In genomic region chr2:231781798-231782726, GRCh38 we compare ENCODE assay signal across 8 cellular contexts. TPM values are rescaled to one million over a fixed set of nuclear protein-coding genes. Genes with fewer than 3 reads are reported as not detected.
DNase-seq lines count a peak whose midpoint lies in the region; ATAC-seq, FAIRE-seq and TF ChIP-seq lines count a peak whose summit lies in the region.

No MANE protein-coding gene starts in this region.

- H3K27me3 ChIP-seq in K562 (ENCODE audit: control insufficient read depth in 2 of 2, insufficient read depth in 2 of 2, low read length in 2 of 2) (no peaks in the 10 kb centered on the region), iPS-20b (ENCODE audit: insufficient read depth, low read length) (peaks cover 14% of the 10 kb centered on the region), spleen (replicated peaks in 1 of 7) (no peaks in the 10 kb centered on the region)

- peak overlapping the region; percentile 99 for H3K4me3 Mint-ChIP-seq in activated CD4-positive, alpha-beta T cell treated with anti-CD3 and anti-CD28 coated beads, Interleukin-2, amount 10 ng/mL, durations not matched to agents 24 days and 14 days

- H3K79me2 ChIP-seq in K562 (ENCODE audit: control insufficient read depth, insufficient read depth, low read length) = peaks cover 8% of the 10 kb centered on the region

- H3K27ac ChIP-seq in K562 (ENCODE audit: extremely low read depth, low read depth, low read length) (no peak overlapping the region; the same call in 2 of the 3 replicates), iPS-20b (ENCODE audit: low read length) (no peak overlapping the region), spleen (peak overlapping the region; percentile 71 to 92 (median 88))

- H3K36me3 ChIP-seq in K562 (ENCODE audit: control insufficient read depth, insufficient read depth, low read length) = no peaks in the 10 kb centered on the region
- no peaks in the 10 kb centered on the region for H3K36me3 ChIP-seq in iPS-20b (ENCODE audit: insufficient read depth, low read depth, low read length)
- no peaks in the 10 kb centered on the region for H3K36me3 ChIP-seq in spleen

- peak overlapping the region; percentile 83 for H3K4me2 ChIP-seq in K562 (ENCODE audit: insufficient read depth, low read length)

- peak overlapping the region; percentile 98 for H2AFZ ChIP-seq in K562 (ENCODE audit: low read depth, low read length)

- TF ChIP-seq POLR2A in K562 (conservative IDR thresholded peaks at IDR 0.05) (no peak), spleen (IDR thresholded peaks at IDR 0.05) (no peak)

- peaks cover 58% of the 10 kb centered on the region for H3K4me1 Mint-ChIP-seq in activated CD4-positive, alpha-beta T cell treated with anti-CD3 and anti-CD28 coated beads, Interleukin-2, amount 10 ng/mL, durations not matched to agents 24 days and 14 days

- H3K27me3 Mint-ChIP-seq in activated CD4-positive, alpha-beta T cell treated with anti-CD3 and anti-CD28 coated beads, Interleukin-2, amount 10 ng/mL, durations not matched to agents 24 days and 14 days = peaks cover 3% of the 10 kb centered on the region

- DNase-seq in activated CD4-positive, alpha-beta T cell treated with anti-CD3 and anti-CD28 coated beads, Interleukin-2, amount 10 ng/mL, durations not matched to agents 24 days and 14 days = peak; percentile 80
- no peak for DNase-seq in activated CD4-positive, alpha-beta T cell treated with anti-CD3 and anti-CD28 coated beads for 1 hour
- peak; percentile 54 for DNase-seq in NOMO-1 treated with DMSO at 0.1 percent for 48 hours (lab: John Stamatoyannopoulos, UW; ENCODE audit: unreplicated experiment)
- peak in 3 of 4 experiments; percentile 11 to 48 (median 11) for DNase-seq in K562 (ENCODE audit: extremely low read depth in 1 of 4, low spot score in 3 of 4)
- no peak for DNase-seq in spleen
- no peak for DNase-seq in NCI-H1092 treated with DMSO at 0.1 percent for 48 hours (lab: John Stamatoyannopoulos, UW)

- H3K4me3 ChIP-seq in K562 (peak overlapping the region; percentile 66), iPS-20b (ENCODE audit: low read length) (peak overlapping the region; percentile 77), spleen (peak overlapping the region; percentile 64 to 98 (median 90))

- H3K4me1 ChIP-seq in K562 (replicated peaks in 1 of 2; ENCODE audit: control insufficient read depth in 2 of 2, insufficient read depth in 2 of 2, low read length in 2 of 2) (peaks cover 10 to 24% of the 10 kb centered on the region in 2 experiments; a peak in 4 of 5 replicates), iPS-20b (ENCODE audit: insufficient read depth, low read length) (peaks cover 14% of the 10 kb centered on the region; the same call in 1 of the 2 replicates), spleen (peaks cover 44 to 82% (median 65%) of the 10 kb centered on the region in 6 donors)

- H3K9me3 ChIP-seq in K562 (replicated peaks; ENCODE audit: control insufficient read depth, insufficient read depth, low read depth, low read length) (no peaks in the 10 kb centered on the region), iPS-20b (ENCODE audit: insufficient read depth, low read depth, low read length) (no peaks in the 10 kb centered on the region), spleen (no peaks in the 10 kb centered on the region)

- CTCF ChIA-PET in K562 (lab: Yijun Ruan, JAX; ENCODE audit: low intra/inter-chr PET ratio) = no interaction called here

- 1% methylated on average over 12 of the region's 12 CpGs for WGBS in K562 (ENCODE audit: insufficient coverage, low coverage, missing lambda C conversion rate)
- 1 to 4% (median 2%) methylated on average over 12 of the region's 12 CpGs for WGBS in spleen, 5 donors

- no peaks in the 10 kb centered on the region for H3K9me1 ChIP-seq in K562 (ENCODE audit: control insufficient read depth, insufficient read depth, low read length)

- H3K9ac ChIP-seq in K562 (ENCODE audit: insufficient read depth in 1 of 2, low read depth in 2 of 2, low read length in 2 of 2) (peak overlapping the region; percentile 69 to 94; a peak in 3 of 4 replicates), iPS-20b (ENCODE audit: low read depth, low read length) (peak overlapping the region; percentile 59; the same call in 1 of the 2 replicates)

- H4K20me1 ChIP-seq in K562 (replicated peaks; ENCODE audit: control insufficient read depth, insufficient read depth, low read length) = peaks cover 6% of the 10 kb centered on the region

- TF ChIP-seq RAD21 in K562 (CRISPR knock-in tag; conservative IDR thresholded peaks at IDR 0.05 in 1 of 2, IDR thresholded peaks at IDR 0.05 in 1 of 2) = no peak

- peaks cover 12% of the 10 kb centered on the region for H3K36me3 Mint-ChIP-seq in activated CD4-positive, alpha-beta T cell treated with anti-CD3 and anti-CD28 coated beads, Interleukin-2, amount 10 ng/mL, durations not matched to agents 24 days and 14 days (ENCODE audit: low read depth)

- peak overlapping the region; percentile 93 for H3K27ac Mint-ChIP-seq in activated CD4-positive, alpha-beta T cell treated with anti-CD3 and anti-CD28 coated beads, Interleukin-2, amount 10 ng/mL, durations not matched to agents 24 days and 14 days

- ATAC-seq in K562 (no peak), HG03045 (IDR thresholded peaks at IDR 0.05; ENCODE audit: unreplicated experiment) (no peak)

- TF ChIP-seq CTCF in K562 (IDR thresholded peaks at IDR 0.05 in 2 of 3, conservative IDR thresholded peaks at IDR 0.05 in 1 of 3; ENCODE audit: insufficient read depth in 2 of 3, low read depth in 1 of 3, low read length in 3 of 3) (no peak), spleen (IDR thresholded peaks at IDR 0.05 in 8 of 11, conservative IDR thresholded peaks at IDR 0.05 in 3 of 11) (no peak)

- peak; percentile 35 for FAIRE-seq in K562 (lab: Jason Lieb, UNC)

- POLR2A ChIA-PET in K562 (lab: Yijun Ruan, JAX) = no interaction called here

- in situ Hi-C loops in K562 (cut with MboI) = no loop called here

- H3K9me3 Mint-ChIP-seq in activated CD4-positive, alpha-beta T cell treated with anti-CD3 and anti-CD28 coated beads, Interleukin-2, amount 10 ng/mL, durations not matched to agents 24 days and 14 days = no peaks in the 10 kb centered on the region

- TSS peak; percentile 54 for BruUV-seq in K562 (replicated peaks; lab: Mats Ljungman, UMichigan)

- intact Hi-C loops in activated CD4-positive, alpha-beta T cell treated with anti-CD3 and anti-CD28 coated beads, Interleukin-2, amount 10 ng/mL, durations not matched to agents 24 days and 14 days (cut with micrococcal nuclease) = loop anchor here (1.0 to 10.0 kb wide), 11 partner anchors 17 to 769 kb away; partner anchors contain the start of genes DIS3L2, EIF4E2, NCL and PSMD1
- intact Hi-C loops in K562 (cut with micrococcal nuclease) = loop anchor here (5.0 to 10.0 kb wide), 2 partner anchors 170 to 317 kb away; partner anchors contain the start of gene NCL
- intact Hi-C loops in spleen (cut with DNase I; ENCODE audit: low total_unique reads) = no loop called here

- no peak for TF ChIP-seq EP300 in K562 (IDR thresholded peaks at IDR 0.05; ENCODE audit: low read length)

RNA-seq across cellular contexts. Expression of gene PDE6D, which starts 1.0 kb away (rescaled TPM):
- total RNA-seq in activated CD4-positive, alpha-beta T cell treated with anti-CD3 and anti-CD28 coated beads, Interleukin-2, amount 10 ng/mL, durations not matched to agents 24 days and 14 days = 33.4 and 36.0 TPM in 2 replicates
- total RNA-seq in K562 (2011; cell fraction: chromatin; rRNA removed; ENCODE audit: low replicate concordance) = 3.6 and 8.8 TPM in 2 replicates
- total RNA-seq in K562 (2011; cell fraction: nucleolus; rRNA removed) = 3.3 and 3.8 TPM in 2 replicates
- total RNA-seq in K562 (2011; cell fraction: nucleoplasm; rRNA removed) = 5.6 and 12.1 TPM in 2 replicates
- total RNA-seq in K562 (2014; rRNA removed) = 5.4 and 7.7 TPM in 2 replicates
- total RNA-seq in K562 (2014; rRNA removed; fragmentation: Illumina TruSeq; extraction: Trizol) = 7.5 and 8.0 TPM in 2 replicates
- total RNA-seq in K562 (2015; rRNA removed; fragmentation: Illumina TruSeq; extraction: Trizol) = 6.5 and 7.0 TPM in 2 replicates
- total RNA-seq in K562 (2021) = 6.6 and 8.1 TPM in 2 replicates
- 11.6 and 13.4 TPM in 2 replicates for polyA plus RNA-seq in K562 (2011; rRNA removed)
- polyA plus RNA-seq in K562 (2011; cell fraction: cytosol; rRNA removed) = 6.8 and 14.4 TPM in 2 replicates
- polyA plus RNA-seq in K562 (2011; cell fraction: nucleus; rRNA removed) = 3.2 and 5.8 TPM in 2 replicates
- 5.5 and 7.4 TPM in 2 replicates for polyA plus RNA-seq in K562 (2012)
- polyA plus RNA-seq in K562 (2014; fragmentation: Illumina TruSeq; extraction: Trizol) = 10.1 and 10.3 TPM in 2 replicates
- 1 to 10 TPM in 1 of 2 experiments, under 1 TPM in 1; 0.65 to 1.5 TPM for polyA plus RNA-seq in K562 (2014; fragmentation: Nextera tagmentation; extraction: Ambion mirVana)
- polyA plus RNA-seq in K562 (2014; rRNA removed) = 9.8 and 10.9 TPM in 2 replicates
- polyA minus RNA-seq in K562 (2011; rRNA and poly(A)+ RNA removed) = 5.6 and 6.9 TPM in 2 replicates
- polyA minus RNA-seq in K562 (2011; cell fraction: cytosol; rRNA and poly(A)+ RNA removed) = 0.95 and 1.2 TPM in 2 replicates
- 2.4 and 3.0 TPM in 2 replicates for polyA minus RNA-seq in K562 (2011; cell fraction: nucleus; rRNA and poly(A)+ RNA removed)
- total RNA-seq in spleen = 10 to 100 TPM; 22.2 to 45.0 (median 28.3) TPM
- 10 to 100 TPM; 20.5 to 35.1 (median 33.8) TPM for polyA plus RNA-seq in spleen

RNA-seq across cellular contexts. Expression of gene COPS7B, which starts 4.2 kb away (rescaled TPM):
- 66.7 and 67.6 TPM in 2 replicates for total RNA-seq in activated CD4-positive, alpha-beta T cell treated with anti-CD3 and anti-CD28 coated beads, Interleukin-2, amount 10 ng/mL, durations not matched to agents 24 days and 14 days
- 50.1 and 63.5 TPM in 2 replicates for total RNA-seq in K562 (2011; cell fraction: chromatin; rRNA removed; ENCODE audit: low replicate concordance)
- 35.3 and 40.7 TPM in 2 replicates for total RNA-seq in K562 (2011; cell fraction: nucleolus; rRNA removed)
- total RNA-seq in K562 (2011; cell fraction: nucleoplasm; rRNA removed) = 50.9 and 59.1 TPM in 2 replicates
- 21.8 and 30.3 TPM in 2 replicates for total RNA-seq in K562 (2014; rRNA removed)
- 17.0 and 18.8 TPM in 2 replicates for total RNA-seq in K562 (2014; rRNA removed; fragmentation: Illumina TruSeq; extraction: Trizol)
- total RNA-seq in K562 (2015; rRNA removed; fragmentation: Illumina TruSeq; extraction: Trizol) = 19.1 and 19.3 TPM in 2 replicates
- 34.6 and 38.0 TPM in 2 replicates for total RNA-seq in K562 (2021)
- 50.7 and 59.6 TPM in 2 replicates for polyA plus RNA-seq in K562 (2011; rRNA removed)
- polyA plus RNA-seq in K562 (2011; cell fraction: cytosol; rRNA removed) = 47.5 and 51.4 TPM in 2 replicates
- polyA plus RNA-seq in K562 (2011; cell fraction: nucleus; rRNA removed) = 67.6 and 73.0 TPM in 2 replicates
- polyA plus RNA-seq in K562 (2012) = 26.9 and 30.4 TPM in 2 replicates
- 40.8 and 43.4 TPM in 2 replicates for polyA plus RNA-seq in K562 (2014; fragmentation: Illumina TruSeq; extraction: Trizol)
- polyA plus RNA-seq in K562 (2014; fragmentation: Nextera tagmentation; extraction: Ambion mirVana) = 1 to 10 TPM; 6.0 to 8.3 TPM
- 43.2 and 44.7 TPM in 2 replicates for polyA plus RNA-seq in K562 (2014; rRNA removed)
- 30.2 and 33.5 TPM in 2 replicates for polyA minus RNA-seq in K562 (2011; rRNA and poly(A)+ RNA removed)
- polyA minus RNA-seq in K562 (2011; cell fraction: cytosol; rRNA and poly(A)+ RNA removed) = 15.5 and 20.7 TPM in 2 replicates
- polyA minus RNA-seq in K562 (2011; cell fraction: nucleus; rRNA and poly(A)+ RNA removed) = 17.4 and 20.8 TPM in 2 replicates
- total RNA-seq in spleen = 10 to 100 TPM; 26.7 to 55.1 (median 38.8) TPM
- polyA plus RNA-seq in spleen = 10 to 100 TPM; 18.2 to 27.2 (median 21.9) TPM

Comparison
In these comparisons a context has a peak if more than half of its experiments do, and no peak if none do; other contexts are left out.
1. DNase-seq: peak in activated CD4-positive, alpha-beta T cell treated with anti-CD3 and anti-CD28 coated beads, Interleukin-2, amount 10 ng/mL, durations not matched to agents 24 days and 14 days (single experiment), NOMO-1 treated with DMSO at 0.1 percent for 48 hours (single experiment) and K562 (3 of 4); none in activated CD4-positive, alpha-beta T cell treated with anti-CD3 and anti-CD28 coated beads for 1 hour (single experiment), spleen (single experiment) and NCI-H1092 treated with DMSO at 0.1 percent for 48 hours (single experiment).
2. H3K27ac ChIP-seq: peak in spleen (8 of 8); none in K562 (single experiment) and iPS-20b (single experiment).
3. Peak in every context shown above with its lines, with median percentiles within 50 percentile points of each other: H3K4me3 ChIP-seq.